25 cellular contexts compared by ENCODE assay signal in genomic region chr3:43023066-43023465, GRCh38. TPM values are rescaled to one million over a fixed set of nuclear protein-coding genes. Genes with fewer than 3 reads are reported as not detected.
A peak's percentile ranks its signal among the peaks of the same experiment; 100 is the strongest.
DNase-seq lines count a peak whose midpoint lies in the region; ATAC-seq and TF ChIP-seq lines count a peak whose summit lies in the region.
"Had no signal": no experiment of that assay in that cellular context is flagged by ENCODE, and none has a peak within 500 bp of the region (broad histone marks: within the 10 kb centered on the region; RNA-seq: fewer than 3 reads in every experiment).

No MANE protein-coding gene starts in this region.

- H3K79me2 ChIP-seq in Loucy (ENCODE audit: insufficient read depth, low read length) = no peaks in the 10 kb centered on the region

- no peaks in the 10 kb centered on the region for H3K27me3 Mint-ChIP-seq in activated CD4-positive, alpha-beta T cell treated with anti-CD3 and anti-CD28 coated beads, Interleukin-2, amount 10 ng/mL, durations not matched to agents 7 days and 5 days

- H3K4me2 ChIP-seq in Loucy (ENCODE audit: low read depth, low read length, poor library complexity, severe bottlenecking) = peak overlapping the region; percentile 77

- no peaks in the 10 kb centered on the region for H3K27me3 ChIP-seq in Loucy (ENCODE audit: insufficient read depth, low read length, poor library complexity, severe bottlenecking)
- no peaks in the 10 kb centered on the region for H3K27me3 ChIP-seq in effector memory CD4-positive, alpha-beta T cell (replicated peaks; ENCODE audit: control insufficient read depth, insufficient read depth, low read length, poor library complexity, severe bottlenecking)
- H3K27me3 ChIP-seq: brain microvascular endothelial cell, esophagus muscularis mucosa, pancreas had no signal

- H3K36me3 ChIP-seq in Loucy (ENCODE audit: insufficient read depth, low read length) = no peaks in the 10 kb centered on the region
- H3K36me3 ChIP-seq in effector memory CD4-positive, alpha-beta T cell (ENCODE audit: control insufficient read depth, insufficient read depth, low read length) = no peaks in the 10 kb centered on the region
- H3K36me3 ChIP-seq: brain microvascular endothelial cell, esophagus muscularis mucosa, pancreas, WERI-Rb-1 had no signal

- peaks cover 21% of the 10 kb centered on the region; the same call in 1 of the 2 replicates for H3F3A ChIP-seq in Loucy (ENCODE audit: low read depth)

- H3K9me3 ChIP-seq in Loucy (ENCODE audit: insufficient read depth, low read depth, low read length) = no peaks in the 10 kb centered on the region
- H3K9me3 ChIP-seq in effector memory CD4-positive, alpha-beta T cell (ENCODE audit: control insufficient read depth, low read length) = no peaks in the 10 kb centered on the region
- H3K9me3 ChIP-seq: esophagus muscularis mucosa, pancreas had no signal

- TF ChIP-seq CTCF in Loucy (conservative IDR thresholded peaks at IDR 0.05; ENCODE audit: low read length) = no peak
- TF ChIP-seq CTCF in RWPE1 (conservative IDR thresholded peaks at IDR 0.05; ENCODE audit: low read depth) = no peak

- H3K27ac ChIP-seq in effector memory CD4-positive, alpha-beta T cell (ENCODE audit: insufficient read depth, low read length, poor library complexity, severe bottlenecking) = peak overlapping the region; percentile 45
- H3K27ac ChIP-seq in RWPE1 = no peak overlapping the region
- H3K27ac ChIP-seq: brain microvascular endothelial cell, esophagus muscularis mucosa, pancreas, WERI-Rb-1 had no signal

- H2AFZ ChIP-seq in Loucy (ENCODE audit: low read length) = peak overlapping the region; percentile 56

- peaks cover 21% of the 10 kb centered on the region for H3K9me3 Mint-ChIP-seq in activated CD4-positive, alpha-beta T cell treated with anti-CD3 and anti-CD28 coated beads, Interleukin-2, amount 10 ng/mL, durations not matched to agents 7 days and 5 days
- no peaks in the 10 kb centered on the region for H3K9me3 Mint-ChIP-seq in stimulated activated effector memory CD8-positive, alpha-beta T cell treated with anti-CD3 and anti-CD28 coated beads, Interleukin-12 subunit alpha, Interleukin-12 subunit beta, amount 100 ng/mL, for 72 hours
- H3K9me3 Mint-ChIP-seq: activated T-helper 2 cell treated with anti-CD3 and anti-CD28 coated beads, Interferon-gamma antibody, Interleukin-2, Interleukin-4, amounts not matched to agents 10 μg/mL and 5 μg/mL and 100 μg/mL, durations not matched to agents 14 hours and 24 hours and 36 hours had no signal

- peaks cover 15% of the 10 kb centered on the region for H3K36me3 Mint-ChIP-seq in activated CD4-positive, alpha-beta T cell treated with anti-CD3 and anti-CD28 coated beads, Interleukin-2, amount 10 ng/mL, durations not matched to agents 7 days and 5 days (ENCODE audit: low read depth)
- H3K36me3 Mint-ChIP-seq in stimulated activated effector memory CD8-positive, alpha-beta T cell treated with anti-CD3 and anti-CD28 coated beads, Interleukin-12 subunit alpha, Interleukin-12 subunit beta, amount 100 ng/mL, for 72 hours = no peaks in the 10 kb centered on the region

- peaks cover 55% of the 10 kb centered on the region for H3K4me1 Mint-ChIP-seq in activated CD4-positive, alpha-beta T cell treated with anti-CD3 and anti-CD28 coated beads, Interleukin-2, amount 10 ng/mL, durations not matched to agents 7 days and 5 days
- H3K4me1 Mint-ChIP-seq in stimulated activated effector memory CD8-positive, alpha-beta T cell treated with anti-CD3 and anti-CD28 coated beads, Interleukin-12 subunit alpha, Interleukin-12 subunit beta, amount 100 ng/mL, for 72 hours = peaks cover 44% of the 10 kb centered on the region

- peak overlapping the region; percentile 92 for H3K27ac Mint-ChIP-seq in activated CD4-positive, alpha-beta T cell treated with anti-CD3 and anti-CD28 coated beads, Interleukin-2, amount 10 ng/mL, durations not matched to agents 7 days and 5 days
- peak overlapping the region; percentile 83 for H3K27ac Mint-ChIP-seq in stimulated activated effector memory CD8-positive, alpha-beta T cell treated with anti-CD3 and anti-CD28 coated beads, Interleukin-12 subunit alpha, Interleukin-12 subunit beta, amount 100 ng/mL, for 72 hours
- H3K27ac Mint-ChIP-seq: activated T-helper 2 cell treated with anti-CD3 and anti-CD28 coated beads, Interferon-gamma antibody, Interleukin-2, Interleukin-4, amounts not matched to agents 10 μg/mL and 5 μg/mL and 100 μg/mL, durations not matched to agents 14 hours and 24 hours and 36 hours had no signal

- POLR2A ChIA-PET in activated CD4-positive, alpha-beta T cell treated with anti-CD3 and anti-CD28 coated beads, Interleukin-2, amount 10 ng/mL, durations not matched to agents 7 days and 5 days (lab: Charles Lee) = no interaction called here
- POLR2A ChIA-PET in RWPE1 (lab: Yijun Ruan, JAX; ENCODE audit: low non-redundant PET) = no interaction called here

- no peak for ATAC-seq in stimulated activated effector memory CD8-positive, alpha-beta T cell treated with anti-CD3 and anti-CD28 coated beads, Interleukin-12 subunit alpha, Interleukin-12 subunit beta, amount 100 ng/mL, for 72 hours
- no peak for ATAC-seq in HG02798 (IDR thresholded peaks at IDR 0.05; ENCODE audit: poor library complexity, unreplicated experiment)
- ATAC-seq: pancreas, right cardiac atrium had no signal

- no peak overlapping the region for H3K4me3 Mint-ChIP-seq in activated CD4-positive, alpha-beta T cell treated with anti-CD3 and anti-CD28 coated beads, Interleukin-2, amount 10 ng/mL, durations not matched to agents 7 days and 5 days
- no peak overlapping the region for H3K4me3 Mint-ChIP-seq in stimulated activated effector memory CD8-positive, alpha-beta T cell treated with anti-CD3 and anti-CD28 coated beads, Interleukin-12 subunit alpha, Interleukin-12 subunit beta, amount 100 ng/mL, for 72 hours

- H3K9me2 ChIP-seq in Loucy (replicated peaks; ENCODE audit: low read depth, low read length) = no peaks in the 10 kb centered on the region

- CTCF ChIA-PET in activated CD4-positive, alpha-beta T cell treated with anti-CD3 and anti-CD28 coated beads, Interleukin-2, amount 10 ng/mL, durations not matched to agents 7 days and 5 days (lab: Charles Lee) = interaction anchor here (1.2 to 1.5 kb wide), 2 partner anchors 9 to 14 kb away, joined by 4 to 5 read pairs; no protein-coding TSS in a partner anchor
- CTCF ChIA-PET in RWPE1 (lab: Yijun Ruan, JAX) = no interaction called here

- no peaks in the 10 kb centered on the region for H4K20me1 ChIP-seq in Loucy (ENCODE audit: insufficient read depth, low read length, poor library complexity, severe bottlenecking)

- H3K9ac ChIP-seq in Loucy (ENCODE audit: low read depth, low read length, poor library complexity, severe bottlenecking) = peak overlapping the region; percentile 70

- no peak for DNase-seq in activated CD4-positive, alpha-beta T cell treated with anti-CD3 and anti-CD28 coated beads, Interleukin-2, amount 10 ng/mL, durations not matched to agents 7 days and 5 days
- no peak for DNase-seq in activated CD4-positive, alpha-beta T cell treated with anti-CD3 and anti-CD28 coated beads for 4 hours
- DNase-seq in effector memory CD4-positive, alpha-beta T cell = no peak
- DNase-seq in stimulated activated effector memory CD8-positive, alpha-beta T cell treated with anti-CD3 and anti-CD28 coated beads, Interleukin-12 subunit alpha, Interleukin-12 subunit beta, amount 100 ng/mL, for 72 hours (ENCODE audit: low spot score in 2 of 2) = no peak
- DNase-seq in RWPE1 (ENCODE audit: low spot score) (no peak), middle frontal gyrus (ENCODE audit: extremely low spot score, low spot score) (no peak)
- DNase-seq: activated CD4-positive, alpha-beta T cell treated with anti-CD3 and anti-CD28 coated beads, Interleukin-2, amount 50 U/mL, for 4 hours; activated CD8-positive, alpha-beta memory T cell treated with anti-CD3 and anti-CD28 coated beads, Interleukin-2, amount 50 U/mL, for 48 hours; brain microvascular endothelial cell; foreskin melanocyte; hippocampal formation; KG1; midbrain; NCI-H2029; NCI-H226; NCI-H748 treated with DMSO at 0.1 percent for 48 hours; pancreas; right cardiac atrium; RPMI8226; WERI-Rb-1 had no signal

- peaks cover 57% of the 10 kb centered on the region for H3K4me1 ChIP-seq in Loucy (ENCODE audit: insufficient read depth, low read length, poor library complexity, severe bottlenecking)
- H3K4me1 ChIP-seq in effector memory CD4-positive, alpha-beta T cell (ENCODE audit: control insufficient read depth, insufficient read depth, low read length, poor library complexity, severe bottlenecking) = peaks cover 47% of the 10 kb centered on the region
- H3K4me1 ChIP-seq: pancreas had no signal

- peak overlapping the region; percentile 67 for H3K4me3 ChIP-seq in Loucy (ENCODE audit: low read length, poor library complexity, severe bottlenecking)
- peak overlapping the region; percentile 27 for H3K4me3 ChIP-seq in effector memory CD4-positive, alpha-beta T cell (ENCODE audit: insufficient read depth, low read depth, low read length, poor library complexity, severe bottlenecking)
- H3K4me3 ChIP-seq: esophagus muscularis mucosa, pancreas had no signal

RNA-seq across cellular contexts. Expression of gene GASK1A, which starts 44.0 kb away (rescaled TPM):
- not detected for total RNA-seq in activated CD4-positive, alpha-beta T cell treated with anti-CD3 and anti-CD28 coated beads, Interleukin-2, amount 10 ng/mL, durations not matched to agents 7 days and 5 days
- total RNA-seq: A172; activated T-helper 2 cell treated with anti-CD3 and anti-CD28 coated beads, Interferon-gamma antibody, Interleukin-2, Interleukin-4, amounts not matched to agents 10 μg/mL and 5 μg/mL and 100 μg/mL, durations not matched to agents 14 hours and 24 hours and 36 hours had no signal
